Comparison of ENCODE assay signal across 7 cellular contexts in genomic region chr14:69713127-69713800, GRCh38. TPM values are rescaled to one million over a fixed set of nuclear protein-coding genes. Genes with fewer than 3 reads are reported as not detected.
DNase-seq lines count a peak whose midpoint lies in the region; ATAC-seq and TF ChIP-seq lines count a peak whose summit lies in the region.

No MANE protein-coding gene starts in this region.

- H3K4me3 ChIP-seq in esophagus muscularis mucosa, result no peak overlapping the region

- H3K27me3 ChIP-seq in esophagus muscularis mucosa, result no peaks in the 10 kb centered on the region

- no peaks in the 10 kb centered on the region for H3K9me3 Mint-ChIP-seq in stimulated activated effector memory CD8-positive, alpha-beta T cell treated with anti-CD3 and anti-CD28 coated beads, Interleukin-12 subunit alpha, Interleukin-12 subunit beta, amount 100 ng/mL, for 72 hours

- TF ChIP-seq POLR2A in esophagus muscularis mucosa (IDR thresholded peaks at IDR 0.05; ENCODE audit: low read depth), result no peak

- no peak for TF ChIP-seq EP300 in esophagus muscularis mucosa (IDR thresholded peaks at IDR 0.05)

- peaks cover 54 to 84% (median 70%) of the 10 kb centered on the region in 4 donors for H3K4me1 ChIP-seq in esophagus muscularis mucosa

- peak overlapping the region; percentile 63 for H3K27ac ChIP-seq in KOPT-K1 (ENCODE audit: low read depth, low read length, poor library complexity, severe bottlenecking)
- peak overlapping the region; percentile 51 to 72 (median 66) for H3K27ac ChIP-seq in esophagus muscularis mucosa (replicated peaks in 1 of 4)

- peak overlapping the region; percentile 95 for H3K27ac Mint-ChIP-seq in stimulated activated effector memory CD8-positive, alpha-beta T cell treated with anti-CD3 and anti-CD28 coated beads, Interleukin-12 subunit alpha, Interleukin-12 subunit beta, amount 100 ng/mL, for 72 hours

- no peak for ATAC-seq in stimulated activated effector memory CD8-positive, alpha-beta T cell treated with anti-CD3 and anti-CD28 coated beads, Interleukin-12 subunit alpha, Interleukin-12 subunit beta, amount 100 ng/mL, for 72 hours
- ATAC-seq in HG03045 (IDR thresholded peaks at IDR 0.05; ENCODE audit: unreplicated experiment), result no peak

- H3K9me3 ChIP-seq in KOPT-K1 (ENCODE audit: insufficient read depth, low read length, poor library complexity, severe bottlenecking), result no peaks in the 10 kb centered on the region
- no peaks in the 10 kb centered on the region for H3K9me3 ChIP-seq in esophagus muscularis mucosa

- DNase-seq in NCI-H82 (lab: John Stamatoyannopoulos, UW) (peak; percentile 88), esophagus muscularis mucosa (ENCODE audit: extremely low spot score) (no peak), SKM-1 (lab: John Stamatoyannopoulos, UW; ENCODE audit: unreplicated experiment) (no peak), mucosa of gallbladder (ENCODE audit: low spot score) (no peak)
- no peak for DNase-seq in stimulated activated effector memory CD8-positive, alpha-beta T cell treated with anti-CD3 and anti-CD28 coated beads, Interleukin-12 subunit alpha, Interleukin-12 subunit beta, amount 100 ng/mL, for 72 hours (ENCODE audit: low spot score in 2 of 2)

- H3K36me3 Mint-ChIP-seq in stimulated activated effector memory CD8-positive, alpha-beta T cell treated with anti-CD3 and anti-CD28 coated beads, Interleukin-12 subunit alpha, Interleukin-12 subunit beta, amount 100 ng/mL, for 72 hours, result peaks cover 96% of the 10 kb centered on the region

- H3K4me1 Mint-ChIP-seq in stimulated activated effector memory CD8-positive, alpha-beta T cell treated with anti-CD3 and anti-CD28 coated beads, Interleukin-12 subunit alpha, Interleukin-12 subunit beta, amount 100 ng/mL, for 72 hours, result peaks cover 86% of the 10 kb centered on the region

- 72% methylated on average over 4 of the region's 4 CpGs for WGBS in esophagus muscularis mucosa

- intact Hi-C loops in esophagus muscularis mucosa (cut with DNase I), result no loop called here

- H3K4me3 Mint-ChIP-seq in stimulated activated effector memory CD8-positive, alpha-beta T cell treated with anti-CD3 and anti-CD28 coated beads, Interleukin-12 subunit alpha, Interleukin-12 subunit beta, amount 100 ng/mL, for 72 hours, result peak overlapping the region; percentile 24

- peaks cover 48% of the 10 kb centered on the region for H3K36me3 ChIP-seq in KOPT-K1 (ENCODE audit: insufficient read depth, low read length)
- H3K36me3 ChIP-seq in esophagus muscularis mucosa, result peaks cover 5 to 63% (median 37%) of the 10 kb centered on the region in 4 donors

- no peak for TF ChIP-seq CTCF in esophagus muscularis mucosa (IDR thresholded peaks at IDR 0.05)

RNA-seq across cellular contexts. Expression of gene SRSF5, which starts 53.7 kb away (rescaled TPM):
- 100 to 1,000 TPM; 185 to 291 (median 211) TPM for total RNA-seq in esophagus muscularis mucosa
- 343 TPM for total RNA-seq in mucosa of gallbladder
